25 cellular contexts compared by ENCODE assay signal in genomic region chr1:88897070-88897730, GRCh38.
"Had no signal": no experiment of that assay in that cellular context is flagged by ENCODE, and none has a peak within 500 bp of the region (broad histone marks: within the 10 kb centered on the region; RNA-seq: fewer than 3 reads in every experiment).

No MANE protein-coding gene starts in this region.

- H3K27me3 Mint-ChIP-seq: activated CD8-positive, alpha-beta T cell treated with anti-CD3 and anti-CD28 coated beads for 36 hours had no signal

- H3K36me3 ChIP-seq: MG63, SJCRH30 had no signal

- H3K27ac ChIP-seq: SJCRH30 had no signal

- ATAC-seq: activated CD4-positive, CD25-positive, alpha-beta regulatory T cell treated with anti-CD3 and anti-CD28 coated beads, Interleukin-2, amount 50 U/mL, for 24 hours; activated CD8-positive, alpha-beta T cell treated with anti-CD3 and anti-CD28 coated beads for 36 hours; Panc1; Right ventricle myocardium inferior; SK-N-SH treated with all-trans-retinoic acid at 6 μM for 48 hours had no signal

- DNase-seq: activated CD4-positive, alpha-beta T cell treated with anti-CD3 and anti-CD28 coated beads for 4 hours; activated CD8-positive, alpha-beta memory T cell treated with anti-CD3 and anti-CD28 coated beads, Interleukin-2, amount 50 U/mL, for 4 hours; activated CD8-positive, alpha-beta T cell treated with anti-CD3 and anti-CD28 coated beads for 36 hours; activated naive CD4-positive, alpha-beta T cell treated with anti-CD3 and anti-CD28 coated beads, Interleukin-2, amount 50 U/mL, for 16 hours; activated naive CD8-positive, alpha-beta T cell treated with anti-CD3 and anti-CD28 coated beads, Interleukin-2, amount 10 ng/mL, durations not matched to agents 7 days and 5 days; aorta; MG63; NCI-H1105; NCI-H1436; NCI-H1694 treated with DMSO at 0.1 percent for 48 hours; NCI-H2029 treated with DMSO at 0.1 percent for 48 hours; NCI-H345; NCI-H510A; NCI-H526 treated with DMSO at 0.1 percent for 48 hours; NK-92 treated with Interleukin-12 subunit alpha and Interleukin-12 subunit beta, amount 100 ng/mL, for 24 hours; OCI-M1; RPMI8226; SW 1271 had no signal

- H3K9me3 ChIP-seq: MG63, SJCRH30 had no signal

- H3K27me3 ChIP-seq: MG63, SJCRH30 had no signal

- H3K4me3 ChIP-seq: MG63, SJCRH30 had no signal

- H3K27ac Mint-ChIP-seq: activated CD8-positive, alpha-beta T cell treated with anti-CD3 and anti-CD28 coated beads for 36 hours; activated naive CD8-positive, alpha-beta T cell treated with anti-CD3 and anti-CD28 coated beads, Interleukin-2, amount 10 ng/mL, durations not matched to agents 7 days and 5 days; T-helper 2 cell treated with Interferon-gamma antibody and Interleukin-4, amounts not matched to agents 5 μg/mL and 100 μg/mL, for 36 hours had no signal

- FAIRE-seq: bronchial epithelial cell had no signal

- H3K4me1 ChIP-seq: SJCRH30 had no signal

- H3K36me3 Mint-ChIP-seq: activated naive CD8-positive, alpha-beta T cell treated with anti-CD3 and anti-CD28 coated beads, Interleukin-2, amount 10 ng/mL, durations not matched to agents 7 days and 5 days had no signal

- H3K4me3 Mint-ChIP-seq: activated CD8-positive, alpha-beta T cell treated with anti-CD3 and anti-CD28 coated beads for 36 hours; activated naive CD8-positive, alpha-beta T cell treated with anti-CD3 and anti-CD28 coated beads, Interleukin-2, amount 10 ng/mL, durations not matched to agents 7 days and 5 days; T-helper 2 cell treated with Interferon-gamma antibody and Interleukin-4, amounts not matched to agents 5 μg/mL and 100 μg/mL, for 36 hours had no signal
